ENCODE assay signal across 2 cellular contexts in genomic region chr5:178394074-178394473, GRCh38.
TF ChIP-seq lines count a peak whose summit lies in the region.

No MANE protein-coding gene starts in this region.

TF ChIP-seq in SK-N-SH, 30 proteins besides CTCF, POLR2A, EP300 and RAD21 (continued from another document):
- TF ChIP-seq MAX (IDR thresholded peaks at IDR 0.05; ENCODE audit: low read depth) (no peak), RCOR1 (IDR thresholded peaks at IDR 0.05; ENCODE audit: low read length) (no peak), MXI1 (IDR thresholded peaks at IDR 0.05; ENCODE audit: low read depth, low read length) (no peak)

TF ChIP-seq in SK-N-SH treated with all-trans-retinoic acid at 6 μM for 48 hours, 23 proteins besides CTCF, POLR2A, EP300 and RAD21 (continued from another document):
- TF ChIP-seq TSHZ2 (CRISPR knock-in tag; IDR thresholded peaks at IDR 0.05) (no peak), ESRRG (CRISPR knock-in tag; IDR thresholded peaks at IDR 0.05) (no peak), ZFP30 (CRISPR knock-in tag; IDR thresholded peaks at IDR 0.05) (no peak), PPARA (CRISPR knock-in tag; IDR thresholded peaks at IDR 0.05; ENCODE audit: borderline replicate concordance) (no peak), CREB5 (CRISPR knock-in tag; IDR thresholded peaks at IDR 0.05; ENCODE audit: low read depth) (no peak), GLIS3 (CRISPR knock-in tag; IDR thresholded peaks at IDR 0.05) (no peak), ZC3H10 (CRISPR knock-in tag; IDR thresholded peaks at IDR 0.05) (no peak), BACH2 (CRISPR knock-in tag; IDR thresholded peaks at IDR 0.05; ENCODE audit: borderline replicate concordance) (no peak), ZNF70 (CRISPR knock-in tag; IDR thresholded peaks at IDR 0.05) (no peak), CSDC2 (CRISPR knock-in tag; IDR thresholded peaks at IDR 0.05) (no peak), ZNF565 (CRISPR knock-in tag; conservative IDR thresholded peaks at IDR 0.05; ENCODE audit: low read depth) (no peak), ARNTL (CRISPR knock-in tag; IDR thresholded peaks at IDR 0.05; ENCODE audit: borderline replicate concordance, low read depth) (no peak), TOX (CRISPR knock-in tag; IDR thresholded peaks at IDR 0.05; ENCODE audit: borderline replicate concordance) (no peak), POU6F1 (CRISPR knock-in tag; IDR thresholded peaks at IDR 0.05; ENCODE audit: borderline replicate concordance, low read depth) (no peak), CSRNP3 (CRISPR knock-in tag; IDR thresholded peaks at IDR 0.05) (no peak), SNAI2 (CRISPR knock-in tag; IDR thresholded peaks at IDR 0.05) (no peak)
